In the genomic region with DNA sequence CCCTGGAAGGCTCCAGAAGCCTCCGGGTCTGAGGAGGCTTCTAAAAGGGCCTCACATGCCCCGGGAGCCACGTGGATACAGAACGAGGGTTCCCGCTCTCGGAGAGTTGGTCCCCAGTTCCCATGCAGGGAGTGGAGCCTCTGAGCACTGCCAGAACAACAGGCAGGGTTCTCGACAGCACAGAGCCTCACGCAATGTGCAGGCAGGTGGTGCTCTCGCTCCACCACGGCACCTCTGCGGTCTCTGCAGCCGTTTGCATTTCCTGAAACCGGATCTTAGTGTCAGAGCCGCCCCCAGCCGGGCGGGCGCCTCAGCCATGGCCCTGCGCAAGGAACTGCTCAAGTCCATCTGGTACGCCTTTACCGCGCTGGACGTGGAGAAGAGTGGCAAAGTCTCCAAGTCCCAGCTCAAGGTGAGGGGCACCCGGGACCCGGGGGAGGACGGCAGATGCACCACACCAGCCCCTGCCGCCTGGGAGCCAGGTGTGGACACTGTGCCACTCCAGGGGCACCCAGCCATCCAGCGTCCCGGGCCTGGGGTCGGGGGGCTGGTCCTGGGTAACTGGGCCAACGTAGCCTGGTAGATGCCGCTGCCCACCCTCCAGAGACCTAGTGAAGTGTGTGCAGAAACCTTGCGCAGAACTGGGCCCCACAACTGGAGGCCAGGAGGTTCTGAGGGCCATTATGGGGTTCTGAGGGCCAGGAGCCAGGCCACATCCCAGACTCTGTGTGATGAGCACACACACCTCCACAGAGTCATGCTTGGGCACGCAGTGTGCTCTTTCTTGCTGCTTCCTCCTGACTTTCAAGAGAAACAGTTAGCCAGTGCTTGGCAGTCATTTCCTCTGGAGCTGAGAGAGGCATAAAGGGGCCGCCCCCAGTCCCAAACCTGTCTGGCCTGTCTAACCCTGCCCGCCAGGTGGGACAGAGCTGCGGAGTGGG, we compare ENCODE assay signal across 8 cellular contexts. TPM values are rescaled to one million over a fixed set of nuclear protein-coding genes. Genes with fewer than 3 reads are reported as not detected.
DNase-seq lines count a peak whose midpoint lies in the region; ATAC-seq and TF ChIP-seq lines count a peak whose summit lies in the region.

DEF6 (plus strand) TSS at position 278 of the 941 bp plus-strand sequence; CDS start at position 317, 39 bp downstream.

- POLR2A ChIA-PET in activated B cell treated with CpG ODN at 0.5 μM for 24 hours (lab: Charles Lee), result interaction anchor here (1.0 to 2.6 kb wide), 10 partner anchors 11 to 173 kb away, joined by 3 to 14 read pairs (median 5); partner anchors contain the start of genes FANCE, PPARD and RPL10A

- peaks cover 32% of the 10 kb centered on the region for H3K36me3 Mint-ChIP-seq in activated B cell treated with CpG ODN at 0.5 μM for 24 hours (ENCODE audit: low read depth)

- DNase-seq in NCI-H1417 (lab: John Stamatoyannopoulos, UW), result peak in 2 of 3 experiments; percentile 16 to 86
- no peak for DNase-seq in NCI-H1417 treated with DMSO at 0.1 percent for 48 hours (lab: John Stamatoyannopoulos, UW)
- DNase-seq in NCI-H2171 (lab: John Stamatoyannopoulos, UW), result peak; percentile 85
- peak; percentile 74 for DNase-seq in activated B cell treated with CpG ODN at 0.5 μM for 24 hours
- peak in 14 of 61 donors; percentile 10 to 42 (median 19) for DNase-seq in caudate nucleus (lab: John Stamatoyannopoulos, UW)
- DNase-seq in kidney tubule cell (ENCODE audit: low spot score), result peak; percentile 70
- peak; percentile 86 to 87 for DNase-seq in stimulated activated CD4-positive, alpha-beta T cell treated with anti-CD3 and anti-CD28 coated beads, Interleukin-2, amount 100 ng/mL, for 24 hours

- intact Hi-C loops in activated B cell treated with CpG ODN at 0.5 μM for 24 hours (cut with micrococcal nuclease), result loop anchor here (1.0 to 10.0 kb wide), 7 partner anchors 13 to 438 kb away; partner anchors contain the start of genes PPARD and RPL10A

- H3K4me3 Mint-ChIP-seq in activated B cell treated with CpG ODN at 0.5 μM for 24 hours, result peak within 1 kb of the TSS; percentile 85

- H3K27ac ChIP-seq in caudate nucleus (ENCODE audit: low read depth, low read length), result peak within 1 kb of the TSS; percentile 52

- H3K4me1 Mint-ChIP-seq in activated B cell treated with CpG ODN at 0.5 μM for 24 hours, result peaks cover 55% of the 10 kb centered on the region

- TF ChIP-seq CTCF in activated B cell treated with CpG ODN at 0.5 μM for 24 hours (IDR thresholded peaks at IDR 0.05), result peak; percentile 42

- no peaks in the 10 kb centered on the region for H3K9me3 Mint-ChIP-seq in activated B cell treated with CpG ODN at 0.5 μM for 24 hours

- ATAC-seq in HG03045 (IDR thresholded peaks at IDR 0.05; ENCODE audit: unreplicated experiment) (peak; percentile 86), activated B cell treated with CpG ODN at 0.5 μM for 24 hours (ENCODE audit: low read depth) (peak; percentile 78)

- peak within 1 kb of the TSS; percentile 97 for H3K27ac Mint-ChIP-seq in activated B cell treated with CpG ODN at 0.5 μM for 24 hours

- CTCF ChIA-PET in activated B cell treated with CpG ODN at 0.5 μM for 24 hours (lab: Charles Lee), result interaction anchor here (0.8 to 7.6 kb wide), 12 partner anchors 9 to 439 kb away, joined by 3 to 146 read pairs (median 4); partner anchors contain the start of genes ARMC12, FANCE, PPARD and RPL10A

- no peaks in the 10 kb centered on the region for H3K27me3 Mint-ChIP-seq in activated B cell treated with CpG ODN at 0.5 μM for 24 hours

RNA-seq across cellular contexts. Expression of gene DEF6, which starts in this region (rescaled TPM):
- total RNA-seq in activated B cell treated with CpG ODN at 0.5 μM for 24 hours, result 68.7 and 79.9 TPM in 2 replicates
